In the genomic region with DNA sequence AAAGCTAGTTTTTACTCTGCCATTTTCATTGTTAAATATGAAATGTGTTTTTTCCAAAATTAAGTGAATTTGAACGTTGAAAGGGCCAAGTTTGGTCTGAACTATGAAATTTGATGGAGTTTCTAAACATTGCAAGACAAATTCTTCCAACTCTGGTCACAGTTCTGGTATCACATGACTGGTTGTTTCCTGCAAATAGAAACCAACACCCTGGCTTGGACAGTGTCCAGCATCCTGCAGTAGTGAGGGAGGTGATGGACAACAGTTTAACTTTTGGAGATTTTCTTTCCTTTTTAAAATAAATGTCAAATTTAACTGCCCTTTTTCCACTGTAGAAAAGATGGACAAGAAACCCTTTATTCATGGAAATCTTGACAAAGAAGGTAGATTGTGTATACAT, we compare ENCODE assay signal across 16 cellular contexts. TPM values are rescaled to one million over a fixed set of nuclear protein-coding genes. Genes with fewer than 3 reads are reported as not detected.
DNase-seq lines count a peak whose midpoint lies in the region; ATAC-seq and TF ChIP-seq lines count a peak whose summit lies in the region.
"Had no signal": no experiment of that assay in that cellular context is flagged by ENCODE, and none has a peak within 500 bp of the region (broad histone marks: within the 10 kb centered on the region; RNA-seq: fewer than 3 reads in every experiment).

No MANE protein-coding gene starts in this region.

- ATAC-seq in HG03175 (IDR thresholded peaks at IDR 0.05; ENCODE audit: unreplicated experiment) (no peak), HG03159 (IDR thresholded peaks at IDR 0.05; ENCODE audit: unreplicated experiment) (no peak)
- ATAC-seq: foreskin keratinocyte, WTC11 had no signal

- H3K4me2 ChIP-seq in osteoblast (ENCODE audit: insufficient read depth, low read length) (no peak overlapping the region), hepatocyte (no peak overlapping the region)

- H3K36me3 ChIP-seq in osteoblast (ENCODE audit: insufficient read depth, low read length) (peaks cover 73% of the 10 kb centered on the region), hepatocyte (replicated peaks; ENCODE audit: insufficient read depth, low read depth) (no peaks in the 10 kb centered on the region)
- H3K36me3 ChIP-seq: neutrophil had no signal

- H3K4me1 ChIP-seq in osteoblast (ENCODE audit: insufficient read depth, low read length) (peaks cover 71% of the 10 kb centered on the region), hepatocyte (ENCODE audit: insufficient read depth) (no peaks in the 10 kb centered on the region)

- no peaks in the 10 kb centered on the region for H3K9me2 ChIP-seq in hepatocyte (replicated peaks; ENCODE audit: insufficient read depth)

- H3K27me3 ChIP-seq in osteoblast (ENCODE audit: insufficient read depth, low read length) (no peaks in the 10 kb centered on the region), hepatocyte (no peaks in the 10 kb centered on the region)
- H3K27me3 ChIP-seq: foreskin keratinocyte, neutrophil, Peyer's patch, vagina had no signal

- H3K4me3 ChIP-seq in fibroblast of mammary gland (ENCODE audit: control insufficient read depth, low read depth, low read length) = no peak overlapping the region
- H3K4me3 ChIP-seq in osteoblast (ENCODE audit: insufficient read depth, low read length) = no peak overlapping the region
- H3K4me3 ChIP-seq in hepatocyte = no peak overlapping the region
- H3K4me3 ChIP-seq: Peyer's patch, vagina had no signal

- WGBS in hepatocyte (ENCODE audit: low lambda C conversion rate, missing lambda C conversion rate) = 94% methylated on average over 1 of the region's 1 CpG

- H4K20me1 ChIP-seq in osteoblast (ENCODE audit: insufficient read depth, low read length) (peaks cover 39% of the 10 kb centered on the region), hepatocyte (ENCODE audit: insufficient read depth, poor library complexity, severe bottlenecking) (no peaks in the 10 kb centered on the region)

- H3K79me2 ChIP-seq in osteoblast (ENCODE audit: insufficient read depth, low read length) (peaks cover 70% of the 10 kb centered on the region), hepatocyte (peaks cover 49% of the 10 kb centered on the region)

- DNase-seq in AG20443 (ENCODE audit: low spot score) (peak; percentile 27), amniotic epithelial cell (ENCODE audit: low read depth) (peak; percentile 26), fibroblast of mammary gland (ENCODE audit: low read depth) (peak; percentile 46), osteoblast (ENCODE audit: insufficient read length, low spot score, missing footprints) (no peak), NCI-H1436 (lab: John Stamatoyannopoulos, UW) (no peak), hepatocyte (ENCODE audit: low spot score) (no peak)
- DNase-seq: amniotic stem cell; foreskin keratinocyte; Peyer's patch; stimulated activated naive CD4-positive, alpha-beta T cell treated with Interleukin-2 at 50 U/mL for 16 hours; SW 1271 had no signal

- H3K9me3 ChIP-seq in osteoblast (ENCODE audit: low read depth, low read length) = no peaks in the 10 kb centered on the region
- H3K9me3 ChIP-seq in hepatocyte (ENCODE audit: low read depth) = no peaks in the 10 kb centered on the region
- H3K9me3 ChIP-seq: neutrophil, Peyer's patch, vagina had no signal

- TF ChIP-seq CTCF in fibroblast of mammary gland (conservative IDR thresholded peaks at IDR 0.05; ENCODE audit: control insufficient read depth, insufficient read depth, low read depth, low read length) (no peak), osteoblast (IDR thresholded peaks at IDR 0.05; ENCODE audit: extremely low read depth, low read depth, low read length) (no peak), hepatocyte (IDR thresholded peaks at IDR 0.05; ENCODE audit: poor library complexity) (no peak)

- H3K27ac ChIP-seq in osteoblast (ENCODE audit: low read depth, low read length) (peak overlapping the region; percentile 95), hepatocyte (no peak overlapping the region)
- H3K27ac ChIP-seq: foreskin keratinocyte, neutrophil, vagina had no signal

- H2AFZ ChIP-seq in osteoblast (ENCODE audit: low read length) (no peak overlapping the region), hepatocyte (no peak overlapping the region)

RNA-seq across cellular contexts. Expression of a gene that starts 54.8 kb away (rescaled TPM):
- total RNA-seq in osteoblast (2.2 and 2.7 TPM in 2 replicates), hepatocyte (4.4 and 6.4 TPM in 2 replicates)
- polyA plus RNA-seq in hepatocyte = 2.3 and 3.4 TPM in 2 replicates

Comparison
In these comparisons a context has a peak if more than half of its experiments do, and no peak if none do; other contexts are left out.
1. DNase-seq: peak in AG20443 (single experiment), amniotic epithelial cell (single experiment) and fibroblast of mammary gland (single experiment); none in osteoblast (single experiment), NCI-H1436 (single experiment) and hepatocyte (single experiment).